10 cellular contexts compared by ENCODE assay signal in genomic region chr6:134400941-134401340, GRCh38.
"Had no signal": no experiment of that assay in that cellular context is flagged by ENCODE, and none has a peak within 500 bp of the region (broad histone marks: within the 10 kb centered on the region; RNA-seq: fewer than 3 reads in every experiment).

No MANE protein-coding gene starts in this region.

- H3K27ac ChIP-seq: hepatocyte, testis had no signal

- H3K27me3 ChIP-seq: hepatocyte, testis had no signal

- DNase-seq: activated CD4-positive, alpha-beta T cell treated with anti-CD3 and anti-CD28 coated beads, Interleukin-2, amount 10 ng/mL, durations not matched to agents 7 days and 5 days; activated CD4-positive, CD25-positive, alpha-beta regulatory T cell; activated naive CD4-positive, alpha-beta T cell treated with anti-CD3 and anti-CD28 coated beads, Interleukin-2, amount 10 ng/mL, durations not matched to agents 7 days and 5 days; activated T-cell treated with anti-CD3 and anti-CD28 coated beads for 4 hours; left ventricle myocardium superior; stimulated activated CD4-positive, alpha-beta T cell treated with anti-CD3 and anti-CD28 coated beads, Interleukin-15, amount 100 ng/mL, for 24 hours; stimulated activated CD4-positive, alpha-beta T cell treated with anti-CD3 and anti-CD28 coated beads, Interleukin-4, amount 100 ng/mL, for 24 hours; stimulated activated naive CD8-positive, alpha-beta T cell treated with anti-CD3 and anti-CD28 coated beads, Interleukin-15, amount 100 ng/mL, for 72 hours; testis had no signal

- H3K4me3 ChIP-seq: hepatocyte, testis had no signal

- H3K9me3 ChIP-seq: testis had no signal
